ENCODE assay signal across 20 cellular contexts in the genomic region with DNA sequence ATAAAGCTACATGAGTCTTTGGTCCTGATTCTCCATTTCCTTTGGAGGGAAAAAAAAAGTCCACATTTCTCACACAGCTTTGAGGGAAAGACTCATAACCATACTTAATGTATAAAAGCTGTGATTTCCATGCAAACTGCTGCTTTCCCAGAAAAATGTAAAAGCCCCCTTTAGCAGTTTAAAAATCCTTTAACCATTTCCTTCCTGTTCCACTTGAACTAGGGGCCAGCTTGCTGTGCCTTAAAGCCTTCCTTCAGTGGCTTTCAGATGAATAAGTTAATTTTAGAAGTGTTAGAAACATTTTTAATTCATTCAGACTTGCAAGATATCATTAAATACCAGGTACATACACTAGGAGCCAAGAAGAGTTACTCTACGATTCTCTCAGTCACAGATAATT.
"Had no signal": no experiment of that assay in that cellular context is flagged by ENCODE, and none has a peak within 500 bp of the region (broad histone marks: within the 10 kb centered on the region; RNA-seq: fewer than 3 reads in every experiment).

No MANE protein-coding gene starts in this region.

- H3K27ac ChIP-seq: SJSA1 had no signal

- H3K4me1 Mint-ChIP-seq: T-cell had no signal

- H3K27me3 ChIP-seq: MG63, SJSA1 had no signal

- H3K4me2 ChIP-seq: SK-N-SH had no signal

- DNase-seq: IMR-90, KG1, MG63, NCI-H1092 treated with DMSO at 0.1 percent for 48 hours, NCI-H187, NCI-H2029, NCI-H2081 treated with DMSO at 0.1 percent for 48 hours, NCI-H2171, NCI-H226, NCI-H446, NCI-H524 treated with DMSO at 0.1 percent for 48 hours, NCI-H774, Right ventricle myocardium superior, RPMI8226, SIG-M5, SK-N-SH, SW 1271, T-cell had no signal

- H3K4me3 Mint-ChIP-seq: T-cell had no signal

- H3K27me3 Mint-ChIP-seq: T-cell had no signal

- H3K9me3 ChIP-seq: MG63, SJSA1, SK-N-SH had no signal

- H3K4me1 ChIP-seq: SJSA1 had no signal

- H3K36me3 Mint-ChIP-seq: T-cell had no signal

- H3K9ac ChIP-seq: SK-N-SH had no signal

- H3K27ac Mint-ChIP-seq: T-cell had no signal

- H3K4me3 ChIP-seq: MG63, SJSA1 had no signal

- H3K36me3 ChIP-seq: MG63, SJSA1 had no signal

- H3K9me2 ChIP-seq: SK-N-SH had no signal

- ATAC-seq: HepG2, T-cell had no signal
